20 cellular contexts compared by ENCODE assay signal in the genomic region with DNA sequence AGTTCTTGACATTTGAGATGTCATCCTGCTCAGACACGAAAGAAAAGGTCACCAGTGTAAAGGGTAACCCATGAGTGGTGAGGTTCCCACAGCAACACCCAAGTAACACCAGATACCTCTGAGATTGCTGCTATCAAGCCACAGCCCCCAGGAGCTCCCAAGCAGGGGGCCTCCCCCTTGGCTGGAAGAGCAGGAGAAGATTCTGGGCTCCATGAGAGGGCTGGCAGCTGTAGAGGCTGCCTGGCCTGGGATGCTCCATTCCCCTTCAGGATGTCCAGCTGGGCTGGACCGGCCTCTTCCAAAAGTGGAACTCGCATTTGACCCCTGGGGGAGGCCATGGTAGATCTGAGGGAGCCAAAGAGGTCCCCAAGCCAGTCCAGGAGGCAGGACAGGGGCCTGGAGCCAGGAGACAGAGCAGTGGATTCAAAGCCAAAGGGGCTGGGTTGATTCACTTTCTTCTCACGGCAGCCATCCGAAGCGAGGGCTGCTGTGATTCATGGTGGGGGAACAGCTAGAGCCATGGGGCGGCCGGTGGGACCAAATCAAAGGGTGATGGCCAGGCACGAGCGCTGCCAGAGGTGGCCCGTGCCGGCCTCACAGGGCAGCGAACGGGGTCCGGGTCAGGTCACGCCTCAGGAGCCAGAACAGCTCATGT.
A peak's percentile ranks its signal among the peaks of the same experiment; 100 is the strongest.
DNase-seq lines count a peak whose midpoint lies in the region; ATAC-seq and TF ChIP-seq lines count a peak whose summit lies in the region.
"Had no signal": no experiment of that assay in that cellular context is flagged by ENCODE, and none has a peak within 500 bp of the region (broad histone marks: within the 10 kb centered on the region; RNA-seq: fewer than 3 reads in every experiment).

No MANE protein-coding gene starts in this region.

- no peak for DNase-seq in activated naive CD4-positive, alpha-beta T cell treated with anti-CD3 and anti-CD28 coated beads, Interleukin-2, amount 50 U/mL, for 72 hours (ENCODE audit: low spot score in 2 of 2)
- DNase-seq in activated naive CD4-positive, alpha-beta T cell treated with anti-CD3 and anti-CD28 coated beads, Interleukin-2, amount 50 U/mL, for 16 hours, result no peak
- peak; percentile 53 for DNase-seq in islet precursor cell
- peak in 1 of 2 donors; percentile 33 for DNase-seq in stimulated activated naive CD8-positive, alpha-beta T cell treated with anti-CD3 and anti-CD28 coated beads, Interleukin-15, amount 100 ng/mL, for 72 hours
- no peak for DNase-seq in GOT3 (lab: John Stamatoyannopoulos, UW)
- no peak for DNase-seq in progenitor cell of endocrine pancreas (ENCODE audit: low spot score, unreplicated experiment)
- no peak for DNase-seq in NCI-H2081 treated with DMSO at 0.1 percent for 48 hours (lab: John Stamatoyannopoulos, UW)
- DNase-seq: DMS53; erythroblast; foreskin melanocyte; NCI-H1694; Peyer's patch; psoas muscle; SK-N-SH; stimulated activated CD4-positive, alpha-beta T cell treated with anti-CD3 and anti-CD28 coated beads, Interleukin-4, amount 100 ng/mL, for 4 hours had no signal

- peaks cover 70% of the 10 kb centered on the region for H3K4me1 Mint-ChIP-seq in stimulated activated naive CD8-positive, alpha-beta T cell treated with anti-CD3 and anti-CD28 coated beads, Interleukin-15, amount 100 ng/mL, for 72 hours
- peaks cover 10% of the 10 kb centered on the region for H3K4me1 Mint-ChIP-seq in progenitor cell of endocrine pancreas (ENCODE audit: low read depth)

- H3K4me1 ChIP-seq in HEK293 (ENCODE audit: control insufficient read depth, insufficient read depth, low read length), result no peaks in the 10 kb centered on the region
- H3K4me1 ChIP-seq: psoas muscle had no signal

- H3K9me3 ChIP-seq in HEK293 (ENCODE audit: control insufficient read depth, insufficient read depth, low read depth, low read length), result no peaks in the 10 kb centered on the region
- H3K9me3 ChIP-seq: Peyer's patch, psoas muscle, SK-N-SH had no signal

- TF ChIP-seq CTCF in HEK293 (tag by site-specific recombination; IDR thresholded peaks at IDR 0.05), result no peak
- no peak for TF ChIP-seq CTCF in progenitor cell of endocrine pancreas (IDR thresholded peaks at IDR 0.05; ENCODE audit: unreplicated experiment)

- H3K27me3 Mint-ChIP-seq in stimulated activated naive CD8-positive, alpha-beta T cell treated with anti-CD3 and anti-CD28 coated beads, Interleukin-15, amount 100 ng/mL, for 72 hours, result peaks cover 21% of the 10 kb centered on the region
- peaks cover 3% of the 10 kb centered on the region for H3K27me3 Mint-ChIP-seq in progenitor cell of endocrine pancreas

- H3K4me3 Mint-ChIP-seq in stimulated activated naive CD8-positive, alpha-beta T cell treated with anti-CD3 and anti-CD28 coated beads, Interleukin-15, amount 100 ng/mL, for 72 hours, result peak overlapping the region in 1 of 2 donors; percentile 55
- H3K4me3 Mint-ChIP-seq in progenitor cell of endocrine pancreas (ENCODE audit: low read depth), result no peak overlapping the region
- H3K4me3 Mint-ChIP-seq: CD4-positive, alpha-beta T cell had no signal

- no peak overlapping the region for H3K4me3 ChIP-seq in HEK293 (ENCODE audit: low read depth, low read length)
- H3K4me3 ChIP-seq: dorsolateral prefrontal cortex, K562, Peyer's patch, psoas muscle, smooth muscle cell had no signal

- CTCF ChIA-PET in HEK293 (lab: Yijun Ruan, JAX), result interaction anchor here (0.7 kb wide), 1 partner anchor 549 kb away, joined by 4 read pairs; no protein-coding TSS in a partner anchor

- POLR2A ChIA-PET in HEK293 (lab: Yijun Ruan, JAX), result interaction anchor here (1.8 kb wide), 1 partner anchor 95 kb away, joined by 11 read pairs; a partner anchor contains a TSS

- no peak overlapping the region for H3K27ac ChIP-seq in HEK293 (ENCODE audit: extremely low read depth, low read depth, low read length)
- H3K27ac ChIP-seq: dorsolateral prefrontal cortex, Peyer's patch, psoas muscle had no signal

- H3K36me3 ChIP-seq in HEK293 (ENCODE audit: control insufficient read depth in 2 of 2, insufficient read depth in 1 of 2, low read length in 2 of 2), result no peaks in the 10 kb centered on the region
- H3K36me3 ChIP-seq: Peyer's patch had no signal

- H3K36me3 Mint-ChIP-seq in activated naive CD4-positive, alpha-beta T cell treated with anti-CD3 and anti-CD28 coated beads, Interleukin-2, amount 50 U/mL, for 72 hours, result no peaks in the 10 kb centered on the region
- no peaks in the 10 kb centered on the region for H3K36me3 Mint-ChIP-seq in progenitor cell of endocrine pancreas (ENCODE audit: insufficient read depth)

- ATAC-seq in activated naive CD4-positive, alpha-beta T cell treated with anti-CD3 and anti-CD28 coated beads, Interleukin-2, amount 50 U/mL, for 72 hours, result peak; percentile 16 to 81
- peak; percentile 56 for ATAC-seq in stimulated activated naive CD8-positive, alpha-beta T cell treated with anti-CD3 and anti-CD28 coated beads, Interleukin-15, amount 100 ng/mL, for 72 hours
- ATAC-seq: K562, psoas muscle had no signal

- H3K9me3 Mint-ChIP-seq in activated naive CD4-positive, alpha-beta T cell treated with anti-CD3 and anti-CD28 coated beads, Interleukin-2, amount 50 U/mL, for 72 hours, result no peaks in the 10 kb centered on the region
- H3K9me3 Mint-ChIP-seq in stimulated activated naive CD8-positive, alpha-beta T cell treated with anti-CD3 and anti-CD28 coated beads, Interleukin-15, amount 100 ng/mL, for 72 hours, result no peaks in the 10 kb centered on the region
- no peaks in the 10 kb centered on the region for H3K9me3 Mint-ChIP-seq in progenitor cell of endocrine pancreas (ENCODE audit: low read depth)
- H3K9me3 Mint-ChIP-seq: CD4-positive, alpha-beta T cell had no signal

- peak overlapping the region in 1 of 2 donors; percentile 93 for H3K27ac Mint-ChIP-seq in activated naive CD4-positive, alpha-beta T cell treated with anti-CD3 and anti-CD28 coated beads, Interleukin-2, amount 50 U/mL, for 72 hours
- H3K27ac Mint-ChIP-seq in stimulated activated naive CD8-positive, alpha-beta T cell treated with anti-CD3 and anti-CD28 coated beads, Interleukin-15, amount 100 ng/mL, for 72 hours, result peak overlapping the region in 1 of 2 donors; percentile 37
- H3K27ac Mint-ChIP-seq in progenitor cell of endocrine pancreas, result no peak overlapping the region
- H3K27ac Mint-ChIP-seq: CD4-positive, alpha-beta T cell had no signal

TF ChIP-seq in HEK293, 187 proteins besides CTCF, POLR2A, EP300 and RAD21 (continues in another document):
- TF ChIP-seq ZNF341 (tag by site-specific recombination; IDR thresholded peaks at IDR 0.05; ENCODE audit: low read depth), result peak; percentile 55
- no peak for TF ChIP-seq BCL11B (tag by site-specific recombination; IDR thresholded peaks at IDR 0.05; ENCODE audit: low read depth)
- TF ChIP-seq ZNF391 (tag by site-specific recombination; IDR thresholded peaks at IDR 0.05; ENCODE audit: borderline replicate concordance, low read depth), result no peak
- TF ChIP-seq KLF7 (tag by site-specific recombination; IDR thresholded peaks at IDR 0.05; ENCODE audit: borderline replicate concordance), result no peak
- peak; percentile 60 for TF ChIP-seq GLIS1 (tag by site-specific recombination; IDR thresholded peaks at IDR 0.05)
- TF ChIP-seq ZBTB17 (tag by site-specific recombination; IDR thresholded peaks at IDR 0.05), result no peak
- no peak for TF ChIP-seq ZNF514 (tag by site-specific recombination; IDR thresholded peaks at IDR 0.05)
- TF ChIP-seq, protein P1, sequence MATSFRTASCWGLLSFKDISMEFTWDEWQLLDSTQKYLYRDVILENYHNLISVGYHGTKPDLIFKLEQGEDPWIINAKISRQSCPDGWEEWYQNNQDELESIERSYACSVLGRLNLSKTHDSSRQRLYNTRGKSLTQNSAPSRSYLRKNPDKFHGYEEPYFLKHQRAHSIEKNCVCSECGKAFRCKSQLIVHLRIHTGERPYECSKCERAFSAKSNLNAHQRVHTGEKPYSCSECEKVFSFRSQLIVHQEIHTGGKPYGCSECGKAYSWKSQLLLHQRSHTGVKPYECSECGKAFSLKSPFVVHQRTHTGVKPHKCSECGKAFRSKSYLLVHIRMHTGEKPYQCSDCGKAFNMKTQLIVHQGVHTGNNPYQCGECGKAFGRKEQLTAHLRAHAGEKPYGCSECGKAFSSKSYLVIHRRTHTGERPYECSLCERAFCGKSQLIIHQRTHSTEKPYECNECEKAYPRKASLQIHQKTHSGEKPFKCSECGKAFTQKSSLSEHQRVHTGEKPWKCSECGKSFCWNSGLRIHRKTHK (tag by site-specific recombination; IDR thresholded peaks at IDR 0.05), result no peak
- no peak for TF ChIP-seq ZNF843 (tag by site-specific recombination; IDR thresholded peaks at IDR 0.05)
- TF ChIP-seq, protein P2, sequence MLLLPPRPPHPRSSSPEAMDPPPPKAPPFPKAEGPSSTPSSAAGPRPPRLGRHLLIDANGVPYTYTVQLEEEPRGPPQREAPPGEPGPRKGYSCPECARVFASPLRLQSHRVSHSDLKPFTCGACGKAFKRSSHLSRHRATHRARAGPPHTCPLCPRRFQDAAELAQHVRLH (tag by site-specific recombination; IDR thresholded peaks at IDR 0.05), result no peak
- no peak for TF ChIP-seq ZNF654 (tag by site-specific recombination; IDR thresholded peaks at IDR 0.05; ENCODE audit: low read depth)
- TF ChIP-seq, protein P3, sequence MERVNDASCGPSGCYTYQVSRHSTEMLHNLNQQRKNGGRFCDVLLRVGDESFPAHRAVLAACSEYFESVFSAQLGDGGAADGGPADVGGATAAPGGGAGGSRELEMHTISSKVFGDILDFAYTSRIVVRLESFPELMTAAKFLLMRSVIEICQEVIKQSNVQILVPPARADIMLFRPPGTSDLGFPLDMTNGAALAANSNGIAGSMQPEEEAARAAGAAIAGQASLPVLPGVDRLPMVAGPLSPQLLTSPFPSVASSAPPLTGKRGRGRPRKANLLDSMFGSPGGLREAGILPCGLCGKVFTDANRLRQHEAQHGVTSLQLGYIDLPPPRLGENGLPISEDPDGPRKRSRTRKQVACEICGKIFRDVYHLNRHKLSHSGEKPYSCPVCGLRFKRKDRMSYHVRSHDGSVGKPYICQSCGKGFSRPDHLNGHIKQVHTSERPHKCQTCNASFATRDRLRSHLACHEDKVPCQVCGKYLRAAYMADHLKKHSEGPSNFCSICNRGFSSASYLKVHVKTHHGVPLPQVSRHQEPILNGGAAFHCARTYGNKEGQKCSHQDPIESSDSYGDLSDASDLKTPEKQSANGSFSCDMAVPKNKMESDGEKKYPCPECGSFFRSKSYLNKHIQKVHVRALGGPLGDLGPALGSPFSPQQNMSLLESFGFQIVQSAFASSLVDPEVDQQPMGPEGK (tag by site-specific recombination; IDR thresholded peaks at IDR 0.05), result no peak
- TF ChIP-seq ZNF132 (tag by site-specific recombination; IDR thresholded peaks at IDR 0.05; ENCODE audit: borderline replicate concordance), result no peak
